ENCODE assay signal across 2 cellular contexts in the genomic region with DNA sequence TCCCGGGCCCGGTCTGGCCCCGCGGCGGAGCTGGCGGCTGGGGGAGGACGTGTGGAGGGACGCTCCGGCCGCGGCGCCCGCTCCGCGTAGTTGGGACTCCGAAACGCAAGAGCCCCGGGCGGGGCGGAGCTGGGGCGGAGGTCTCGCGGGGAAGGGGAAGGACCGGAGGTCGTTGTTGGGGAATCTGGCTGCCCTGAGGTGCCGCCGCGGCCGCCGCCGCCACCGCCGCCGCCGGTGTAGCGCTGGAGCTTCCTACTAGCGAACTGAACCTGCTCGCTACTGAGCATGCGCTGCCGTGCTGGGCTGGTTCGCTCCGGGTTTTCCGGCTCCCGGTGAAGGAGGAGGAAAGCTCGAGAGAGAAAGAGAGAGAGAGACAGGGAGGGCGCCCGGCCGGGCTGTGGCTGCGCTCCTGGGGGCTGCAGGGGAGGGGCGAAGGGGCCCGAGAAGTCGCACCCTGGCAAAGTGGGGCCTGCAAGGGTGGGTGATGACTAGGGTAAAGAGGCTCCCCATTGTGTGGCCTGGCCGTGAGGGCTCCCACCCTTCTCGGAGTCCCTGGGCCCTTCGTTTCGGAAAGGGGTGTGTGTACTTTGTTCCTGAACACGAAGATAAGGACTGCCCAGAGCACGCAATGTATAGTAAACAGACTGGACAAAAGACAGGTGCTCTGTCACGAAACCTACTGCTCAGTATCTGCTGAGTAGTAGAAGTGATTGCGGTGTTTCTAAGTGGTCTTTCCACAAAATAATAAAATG.
TF ChIP-seq lines count a peak whose summit lies in the region.

SOS1 (minus strand) TSS at position 281 of the 752 bp plus-strand sequence. CDS start 629 bp downstream, outside the sequence.

TF ChIP-seq in IMR-90, 13 proteins besides CTCF, POLR2A, EP300 and RAD21:
- TF ChIP-seq RFX5 (IDR thresholded peaks at IDR 0.05; ENCODE audit: low read depth, low read length) (no peak), RCOR1 (IDR thresholded peaks at IDR 0.05; ENCODE audit: insufficient replicate concordance, low read length) (no peak), BHLHE40 (IDR thresholded peaks at IDR 0.05; ENCODE audit: low read depth, low read length) (no peak), CHD1 (IDR thresholded peaks at IDR 0.05; ENCODE audit: low read depth, low read length) (no peak), MAZ (IDR thresholded peaks at IDR 0.05; ENCODE audit: borderline replicate concordance, low read depth, low read length) (peak; percentile 92), FOS (IDR thresholded peaks at IDR 0.05; ENCODE audit: low read depth, low read length) (no peak)
- TF ChIP-seq, protein P1, sequence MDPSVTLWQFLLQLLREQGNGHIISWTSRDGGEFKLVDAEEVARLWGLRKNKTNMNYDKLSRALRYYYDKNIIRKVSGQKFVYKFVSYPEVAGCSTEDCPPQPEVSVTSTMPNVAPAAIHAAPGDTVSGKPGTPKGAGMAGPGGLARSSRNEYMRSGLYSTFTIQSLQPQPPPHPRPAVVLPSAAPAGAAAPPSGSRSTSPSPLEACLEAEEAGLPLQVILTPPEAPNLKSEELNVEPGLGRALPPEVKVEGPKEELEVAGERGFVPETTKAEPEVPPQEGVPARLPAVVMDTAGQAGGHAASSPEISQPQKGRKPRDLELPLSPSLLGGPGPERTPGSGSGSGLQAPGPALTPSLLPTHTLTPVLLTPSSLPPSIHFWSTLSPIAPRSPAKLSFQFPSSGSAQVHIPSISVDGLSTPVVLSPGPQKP (IDR thresholded peaks at IDR 0.05; ENCODE audit: borderline replicate concordance, low read depth, low read length), result no peak

TF ChIP-seq in endothelial cell of umbilical vein, 7 proteins besides CTCF, POLR2A, EP300 and RAD21:
- TF ChIP-seq JUN (IDR thresholded peaks at IDR 0.05; ENCODE audit: borderline replicate concordance, insufficient read depth, insufficient read length, low read depth) (no peak), POLR2AphosphoS5 (IDR thresholded peaks at IDR 0.05; ENCODE audit: insufficient read depth, low read depth, low read length) (peak; percentile 73), MAX (IDR thresholded peaks at IDR 0.05; ENCODE audit: insufficient read depth, insufficient read length) (no peak), MYC (IDR thresholded peaks at IDR 0.05; ENCODE audit: low read depth, low read length) (no peak), FOS (IDR thresholded peaks at IDR 0.05; ENCODE audit: borderline replicate concordance, insufficient read depth, low read length) (no peak), GATA2 (IDR thresholded peaks at IDR 0.05; ENCODE audit: insufficient read depth, insufficient read length, low read depth, low read length) (peak; percentile 18)
